ENCODE assay signal across 8 cellular contexts in genomic region chr3:49930241-49930690, GRCh38. TPM values are rescaled to one million over a fixed set of nuclear protein-coding genes. Genes with fewer than 3 reads are reported as not detected.
DNase-seq lines count a peak whose midpoint lies in the region; ATAC-seq and TF ChIP-seq lines count a peak whose summit lies in the region.

No MANE protein-coding gene starts in this region.

- H3K27me3 ChIP-seq in SK-N-SH (ENCODE audit: insufficient read depth), result no peaks in the 10 kb centered on the region
- H3K27me3 ChIP-seq in ascending aorta, result no peaks in the 10 kb centered on the region
- no peaks in the 10 kb centered on the region for H3K27me3 ChIP-seq in suprapubic skin

- H3K4me2 ChIP-seq in SK-N-SH, result peak overlapping the region; percentile 75

- H3K9ac ChIP-seq in SK-N-SH, result peak overlapping the region; percentile 47; the same call in 1 of the 2 replicates

- CTCF ChIA-PET in SK-N-SH (lab: Yijun Ruan, JAX), result interaction anchor here (0.5 to 3.4 kb wide), 9 partner anchors 10 to 128 kb away, joined by 3 to 13 read pairs (median 3); partner anchors contain the start of genes INKA1 and RBM6

- no peaks in the 10 kb centered on the region for H3K36me3 ChIP-seq in SK-N-SH (replicated peaks in 1 of 2; ENCODE audit: control insufficient read depth in 1 of 2, insufficient read depth in 2 of 2, low read length in 1 of 2)
- no peaks in the 10 kb centered on the region for H3K36me3 ChIP-seq in ascending aorta
- H3K36me3 ChIP-seq in suprapubic skin, result no peaks in the 10 kb centered on the region

- DNase-seq in SK-N-SH (no peak), ascending aorta (ENCODE audit: low spot score in 2 of 2) (no peak), left kidney (ENCODE audit: low read depth, low spot score) (peak; percentile 9), suprapubic skin (ENCODE audit: low spot score in 2 of 2) (no peak), OCI-M2 (lab: John Stamatoyannopoulos, UW; ENCODE audit: unreplicated experiment) (no peak), DMS153 treated with DMSO at 0.1 percent for 48 hours (lab: John Stamatoyannopoulos, UW; ENCODE audit: unreplicated experiment) (no peak), DMS114 treated with DMSO at 0.1 percent for 48 hours (lab: John Stamatoyannopoulos, UW; ENCODE audit: unreplicated experiment) (no peak)

- TF ChIP-seq CTCF in SK-N-SH (IDR thresholded peaks at IDR 0.05), result no peak
- no peak for TF ChIP-seq CTCF in ascending aorta (IDR thresholded peaks at IDR 0.05)
- no peak for TF ChIP-seq CTCF in suprapubic skin (IDR thresholded peaks at IDR 0.05)

- H3K4me3 ChIP-seq in SK-N-SH (ENCODE audit: low read depth in 2 of 2, low read length in 1 of 2) (peak overlapping the region; percentile 63 to 80; a peak in 3 of 4 replicates), ascending aorta (peak overlapping the region; percentile 72 to 77), suprapubic skin (peak overlapping the region; percentile 90)

- no peak for TF ChIP-seq POLR2A in suprapubic skin (IDR thresholded peaks at IDR 0.05)

- peaks cover 7% of the 10 kb centered on the region for H3F3A ChIP-seq in SK-N-SH (replicated peaks; ENCODE audit: insufficient read depth)

- H3K4me1 ChIP-seq in SK-N-SH (ENCODE audit: control insufficient read depth in 1 of 2, insufficient read depth in 2 of 2, low read depth in 1 of 2, low read length in 1 of 2), result peaks cover 0 to 10% of the 10 kb centered on the region in 2 experiments; a peak in 1 of 4 replicates
- peaks cover 8 to 10% of the 10 kb centered on the region in 2 donors for H3K4me1 ChIP-seq in ascending aorta
- peaks cover 22% of the 10 kb centered on the region for H3K4me1 ChIP-seq in suprapubic skin

- no peaks in the 10 kb centered on the region for H4K20me1 ChIP-seq in SK-N-SH (ENCODE audit: insufficient read depth)

- 83% methylated on average over 15 of the region's 15 CpGs for WGBS in SK-N-SH (ENCODE audit: low lambda C conversion rate)
- 32% methylated on average over 15 of the region's 15 CpGs for WGBS in suprapubic skin

- H2AFZ ChIP-seq in SK-N-SH (ENCODE audit: low read depth), result peak overlapping the region; percentile 91

- no peak for TF ChIP-seq RAD21 in SK-N-SH (IDR thresholded peaks at IDR 0.05; ENCODE audit: low read length)

- no peak for ATAC-seq in SK-N-SH treated with all-trans-retinoic acid at 6 μM for 48 hours

- TF ChIP-seq EP300 in SK-N-SH (IDR thresholded peaks at IDR 0.05; ENCODE audit: borderline replicate concordance in 1 of 2, low read depth in 1 of 2, low read length in 1 of 2), result no peak
- TF ChIP-seq EP300 in suprapubic skin (IDR thresholded peaks at IDR 0.05), result no peak

- H3K27ac ChIP-seq in SK-N-SH (ENCODE audit: low read depth in 2 of 2, low read length in 1 of 2), result peak overlapping the region; percentile 59 to 76; a peak in 3 of 4 replicates
- peak overlapping the region; percentile 83 to 90 for H3K27ac ChIP-seq in ascending aorta
- H3K27ac ChIP-seq in suprapubic skin, result peak overlapping the region; percentile 74

- intact Hi-C loops in ascending aorta (cut with DNase I), result no loop called here

- peaks cover 7% of the 10 kb centered on the region; the same call in 1 of the 2 replicates for H3K79me2 ChIP-seq in SK-N-SH (ENCODE audit: insufficient read depth)

- no peaks in the 10 kb centered on the region for H3K9me2 ChIP-seq in SK-N-SH

- POLR2A ChIA-PET in SK-N-SH (lab: Yijun Ruan, JAX), result interaction anchor here (0.6 to 2.0 kb wide), 4 partner anchors 10 to 91 kb away, joined by 3 to 32 read pairs (median 4); partner anchors contain the start of gene RBM6

- H3K9me3 ChIP-seq in SK-N-SH (no peaks in the 10 kb centered on the region), ascending aorta (no peaks in the 10 kb centered on the region), suprapubic skin (no peaks in the 10 kb centered on the region)

TF ChIP-seq in SK-N-SH, 30 proteins besides CTCF, POLR2A, EP300 and RAD21 (continues in another document):
- TF ChIP-seq REST (IDR thresholded peaks at IDR 0.05; ENCODE audit: low read depth, low read length) (no peak), POLR2AphosphoS5 (IDR thresholded peaks at IDR 0.05; ENCODE audit: low read depth, low read length) (no peak), CHD2 (IDR thresholded peaks at IDR 0.05; ENCODE audit: low read length, partially characterized antibody) (no peak)

TF ChIP-seq in SK-N-SH treated with all-trans-retinoic acid at 6 μM for 48 hours, 23 proteins besides CTCF, POLR2A, EP300 and RAD21:
- TF ChIP-seq ISL1 (CRISPR knock-in tag; IDR thresholded peaks at IDR 0.05) (no peak), ZFP3 (CRISPR knock-in tag; IDR thresholded peaks at IDR 0.05) (no peak), POU6F1 (CRISPR knock-in tag; IDR thresholded peaks at IDR 0.05; ENCODE audit: borderline replicate concordance, low read depth) (no peak), ZNF8 (CRISPR knock-in tag; IDR thresholded peaks at IDR 0.05) (no peak), ZNF70 (CRISPR knock-in tag; IDR thresholded peaks at IDR 0.05) (no peak), BACH2 (CRISPR knock-in tag; IDR thresholded peaks at IDR 0.05; ENCODE audit: borderline replicate concordance) (no peak), ARNTL (CRISPR knock-in tag; IDR thresholded peaks at IDR 0.05; ENCODE audit: borderline replicate concordance, low read depth) (no peak), PATZ1 (CRISPR knock-in tag; IDR thresholded peaks at IDR 0.05; ENCODE audit: borderline replicate concordance) (no peak), TOX (CRISPR knock-in tag; IDR thresholded peaks at IDR 0.05; ENCODE audit: borderline replicate concordance) (no peak), CREB5 (CRISPR knock-in tag; IDR thresholded peaks at IDR 0.05; ENCODE audit: low read depth) (no peak), OSR1 (CRISPR knock-in tag; IDR thresholded peaks at IDR 0.05) (no peak), RARB (CRISPR knock-in tag; IDR thresholded peaks at IDR 0.05) (no peak), ZC3H10 (CRISPR knock-in tag; IDR thresholded peaks at IDR 0.05) (no peak), CSDC2 (CRISPR knock-in tag; IDR thresholded peaks at IDR 0.05) (no peak), ZFP30 (CRISPR knock-in tag; IDR thresholded peaks at IDR 0.05) (no peak), ZNF565 (CRISPR knock-in tag; conservative IDR thresholded peaks at IDR 0.05; ENCODE audit: low read depth) (no peak), PPARA (CRISPR knock-in tag; IDR thresholded peaks at IDR 0.05; ENCODE audit: borderline replicate concordance) (no peak)

RNA-seq across cellular contexts. Expression of gene MON1A, which starts 0.7 kb away (rescaled TPM):
- polyA plus RNA-seq in SK-N-SH (2012; rRNA removed), result 10.9 and 12.0 TPM in 2 replicates
- polyA plus RNA-seq in SK-N-SH (2012; cell fraction: cytosol; rRNA removed), result 6.8 and 9.2 TPM in 2 replicates
- polyA plus RNA-seq in SK-N-SH (2012; cell fraction: nucleus; rRNA removed), result 11.9 and 12.6 TPM in 2 replicates
- total RNA-seq in ascending aorta, result 13.0 TPM
- total RNA-seq in suprapubic skin, result 10 to 100 TPM in 3 of 4 donors, 1 to 10 TPM in 1; 6.2 to 15.6 (median 11.9) TPM

RNA-seq across cellular contexts. Expression of gene RBM6, which starts 9.7 kb away (rescaled TPM):
- 67.4 and 85.5 TPM in 2 replicates for polyA plus RNA-seq in SK-N-SH (2012; rRNA removed)
- 52.6 and 56.6 TPM in 2 replicates for polyA plus RNA-seq in SK-N-SH (2012; cell fraction: cytosol; rRNA removed)
- polyA plus RNA-seq in SK-N-SH (2012; cell fraction: nucleus; rRNA removed), result 295 and 305 TPM in 2 replicates
- total RNA-seq in ascending aorta (84.7 TPM), suprapubic skin (100 to 1,000 TPM in 2 of 4 donors, 10 to 100 TPM in 2; 73.5 to 222 (median 89.5) TPM)

RNA-seq across cellular contexts. Expression of gene MST1R, which starts 26.6 kb away (rescaled TPM):
- polyA plus RNA-seq in SK-N-SH (2012; rRNA removed), result 0.23 and 0.36 TPM in 2 replicates
- 0.06 and 0.09 TPM in 2 replicates for polyA plus RNA-seq in SK-N-SH (2012; cell fraction: cytosol; rRNA removed)
- polyA plus RNA-seq in SK-N-SH (2012; cell fraction: nucleus; rRNA removed), result 2.0 and 2.4 TPM in 2 replicates
- total RNA-seq in ascending aorta (not detected), suprapubic skin (100 to 1,000 TPM in 1 of 4 donors, 10 to 100 TPM in 3; 37.7 to 129 (median 53.8) TPM)

Comparison
In these comparisons a context has a peak if more than half of its experiments do, and no peak if none do; other contexts are left out.
1. RNA of gene MST1R, which starts 26.6 kb away (total RNA-seq): 37.7 to 129 TPM in suprapubic skin; not detected in ascending aorta (single experiment); every median in the first group is over 10 times any median in the second.
2. Peak in every context shown above with its lines, with median percentiles within 50 percentile points of each other: H3K27ac ChIP-seq and H3K4me3 ChIP-seq.